ENCODE assay signal across 11 cellular contexts in the genomic region with DNA sequence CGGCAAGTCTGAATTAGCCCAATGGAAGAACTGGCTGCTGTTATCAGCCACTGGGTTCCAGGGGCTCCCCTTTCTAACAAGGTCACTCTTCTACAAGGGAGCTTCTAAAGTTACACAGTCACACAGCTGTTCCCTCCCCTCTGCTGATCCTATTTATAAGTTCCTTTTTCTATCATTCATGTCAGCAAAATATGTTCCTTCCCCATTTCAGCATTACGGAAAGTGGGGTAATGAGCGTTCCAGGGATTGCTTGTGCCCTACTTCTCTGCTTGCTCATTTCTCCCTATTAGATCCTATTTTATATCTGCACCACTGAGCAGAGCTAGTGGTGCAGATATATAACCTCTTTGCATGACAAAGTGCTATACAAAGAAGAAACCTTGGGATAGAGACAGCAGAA. TPM values are rescaled to one million over a fixed set of nuclear protein-coding genes. Genes with fewer than 3 reads are reported as not detected.
DNase-seq lines count a peak whose midpoint lies in the region; ATAC-seq and TF ChIP-seq lines count a peak whose summit lies in the region.
"Had no signal": no experiment of that assay in that cellular context is flagged by ENCODE, and none has a peak within 500 bp of the region (broad histone marks: within the 10 kb centered on the region; RNA-seq: fewer than 3 reads in every experiment).

No MANE protein-coding gene starts in this region.

- H3K27me3 ChIP-seq in psoas muscle (ENCODE audit: insufficient read depth in 3 of 3, low read length in 2 of 3) = no peaks in the 10 kb centered on the region

- no peak for TF ChIP-seq CTCF in psoas muscle (IDR thresholded peaks at IDR 0.05)

- DNase-seq in GF-D8 (lab: John Stamatoyannopoulos, UW) (peak; percentile 65), OCI-M1 (lab: John Stamatoyannopoulos, UW) (peak; percentile 92), left ventricle myocardium superior (no peak), psoas muscle (no peak), glomerular visceral epithelial cell (ENCODE audit: extremely low spot score) (no peak)
- DNase-seq: cortex of kidney, esophagus squamous epithelium, NCI-H1048 had no signal

- H3K4me3 ChIP-seq in psoas muscle = peak overlapping the region; percentile 35
- H3K4me3 ChIP-seq: esophagus squamous epithelium had no signal

- H3K4me1 ChIP-seq in psoas muscle = peaks cover 9% of the 10 kb centered on the region

- H3K9me3 ChIP-seq in psoas muscle = no peaks in the 10 kb centered on the region
- H3K9me3 ChIP-seq: esophagus squamous epithelium had no signal

- H3K36me3 ChIP-seq in psoas muscle (ENCODE audit: insufficient read depth in 1 of 2, low read depth in 1 of 2) = no peaks in the 10 kb centered on the region
- H3K36me3 ChIP-seq: esophagus squamous epithelium had no signal

- ATAC-seq in left ventricle myocardium superior (peak; percentile 69), psoas muscle (peak; percentile 75 to 90 (median 88)), GM21390 (IDR thresholded peaks at IDR 0.05; ENCODE audit: unreplicated experiment) (no peak), HG03196 (IDR thresholded peaks at IDR 0.05; ENCODE audit: unreplicated experiment) (no peak), HG02970 (IDR thresholded peaks at IDR 0.05; ENCODE audit: low FRiP score, unreplicated experiment) (no peak)

- peak overlapping the region; percentile 31 for H3K27ac ChIP-seq in psoas muscle

- intact Hi-C loops in left ventricle myocardium superior (cut with micrococcal nuclease) = no loop called here
- intact Hi-C loops in psoas muscle (cut with DNase I) = no loop called here

- WGBS in psoas muscle, 3 donors = 15 to 19% (median 15%) methylated on average over 3 of the region's 3 CpGs

RNA-seq across cellular contexts. Expression of gene PLEKHB1, which starts 22.7 kb away (rescaled TPM):
- total RNA-seq in left ventricle myocardium superior (6.1 TPM), psoas muscle (10 to 100 TPM in 2 of 4 donors, 1 to 10 TPM in 2; 8.1 to 13.7 (median 9.9) TPM)
- polyA plus RNA-seq in psoas muscle = 10 to 100 TPM in 1 of 3 donors, 1 to 10 TPM in 1, under 1 TPM in 1; 0.33 to 10.4 (median 5.2) TPM

RNA-seq across cellular contexts. Expression of gene FAM168A, which starts 25.7 kb away (rescaled TPM):
- total RNA-seq in left ventricle myocardium superior = 30.6 TPM
- total RNA-seq in psoas muscle = 10 to 100 TPM; 13.8 to 28.6 (median 21.2) TPM
- 10 to 100 TPM in 1 of 3 donors, 1 to 10 TPM in 2; 5.3 to 18.9 (median 6.3) TPM for polyA plus RNA-seq in psoas muscle

Comparison
In these comparisons a context has a peak if more than half of its experiments do, and no peak if none do; other contexts are left out.
1. DNase-seq: peak in GF-D8 (single experiment) and OCI-M1 (single experiment); none in left ventricle myocardium superior (single experiment), psoas muscle (0 of 2) and glomerular visceral epithelial cell (single experiment).
2. ATAC-seq: peak in left ventricle myocardium superior (single experiment) and psoas muscle (4 of 4); none in GM21390 (single experiment), HG03196 (single experiment) and HG02970 (single experiment).